In genomic region chr11:69102732-69103615, GRCh38 we compare ENCODE assay signal across 13 cellular contexts. TPM values are rescaled to one million over a fixed set of nuclear protein-coding genes. Genes with fewer than 3 reads are reported as not detected.
A peak's percentile ranks its signal among the peaks of the same experiment; 100 is the strongest.
DNase-seq lines count a peak whose midpoint lies in the region; ATAC-seq, FAIRE-seq and TF ChIP-seq lines count a peak whose summit lies in the region.
"Had no signal": no experiment of that assay in that cellular context is flagged by ENCODE, and none has a peak within 500 bp of the region (broad histone marks: within the 10 kb centered on the region; RNA-seq: fewer than 3 reads in every experiment).

No MANE protein-coding gene starts in this region.

- no peak overlapping the region for H3K4me3 ChIP-seq in A673 (ENCODE audit: low read depth, low read length, poor library complexity, severe bottlenecking)
- no peak overlapping the region for H3K4me3 ChIP-seq in RWPE2 (ENCODE audit: severe bottlenecking)
- H3K4me3 ChIP-seq in fibroblast of lung (replicated peaks in 1 of 4; ENCODE audit: control extremely low read depth in 1 of 4, insufficient read depth in 1 of 4, low read depth in 3 of 4, low read length in 4 of 4): no peak overlapping the region

- intact Hi-C loops in A673 (cut with micrococcal nuclease; ENCODE audit: unreplicated experiment): loop anchor here (2.0 to 10.0 kb wide), 3 partner anchors 104 to 339 kb away; no protein-coding TSS in a partner anchor

- H3K36me3 ChIP-seq in A673 (ENCODE audit: insufficient read depth, low read length, poor library complexity, severe bottlenecking): no peaks in the 10 kb centered on the region
- no peaks in the 10 kb centered on the region for H3K36me3 ChIP-seq in RWPE2 (ENCODE audit: low read depth)
- no peaks in the 10 kb centered on the region for H3K36me3 ChIP-seq in fibroblast of lung (ENCODE audit: control insufficient read depth, insufficient read depth, low read length)

- BruUV-seq in A673 (replicated peaks; lab: Mats Ljungman, UMichigan): no TSS peak

- H3K4me1 ChIP-seq in A673 (ENCODE audit: insufficient read depth, low read length, poor library complexity, severe bottlenecking) (peaks cover 28% of the 10 kb centered on the region), RWPE2 (ENCODE audit: insufficient read depth, poor library complexity, severe bottlenecking) (no peaks in the 10 kb centered on the region), fibroblast of lung (ENCODE audit: control insufficient read depth, extremely low read depth, insufficient read depth, low read length) (peaks cover 3% of the 10 kb centered on the region)

- POLR2A ChIA-PET in A673 (lab: Charles Lee; ENCODE audit: low non-redundant PET): interaction anchor here (0.5 kb wide), 1 partner anchor 103 kb away, joined by 3 read pairs; no protein-coding TSS in a partner anchor

- H3K9me3 ChIP-seq in A673 (ENCODE audit: low read depth, low read length, poor library complexity, severe bottlenecking): no peaks in the 10 kb centered on the region
- no peaks in the 10 kb centered on the region for H3K9me3 ChIP-seq in RWPE2 (ENCODE audit: severe bottlenecking)
- no peaks in the 10 kb centered on the region for H3K9me3 ChIP-seq in fibroblast of lung (ENCODE audit: control insufficient read depth, insufficient read depth, low read depth, low read length)

- no peaks in the 10 kb centered on the region for H3K79me2 ChIP-seq in fibroblast of lung (ENCODE audit: control insufficient read depth, insufficient read depth, low read length)

- ATAC-seq in RWPE2 (ENCODE audit: low read depth): no peak
- no peak for ATAC-seq in GM21825 (IDR thresholded peaks at IDR 0.05; ENCODE audit: unreplicated experiment)
- ATAC-seq: activated CD4-positive, CD25-positive, alpha-beta regulatory T cell treated with anti-CD3 and anti-CD28 coated beads, Interleukin-2, amount 50 U/mL, for 24 hours had no signal

- H3K27me3 ChIP-seq in A673 (replicated peaks; ENCODE audit: insufficient read depth, low read depth, low read length, poor library complexity): no peaks in the 10 kb centered on the region
- no peaks in the 10 kb centered on the region for H3K27me3 ChIP-seq in RWPE2 (ENCODE audit: insufficient read depth, poor library complexity, severe bottlenecking)
- H3K27me3 ChIP-seq in fibroblast of lung (ENCODE audit: control insufficient read depth, insufficient read depth, low read length): no peaks in the 10 kb centered on the region

- FAIRE-seq in frontal cortex (lab: Jason Lieb, UNC) (no peak), GM12891 (lab: Jason Lieb, UNC) (no peak)
- FAIRE-seq: small intestine had no signal

- H3K4me2 ChIP-seq in fibroblast of lung (ENCODE audit: extremely low read depth, insufficient read depth, low read length): no peak overlapping the region

- CTCF ChIA-PET in A673 (lab: Charles Lee): interaction anchor here (2.2 kb wide), 1 partner anchor 581 kb away, joined by 24 read pairs; no protein-coding TSS in a partner anchor

- H3K27ac ChIP-seq in A673 (ENCODE audit: low read depth, low read length, poor library complexity, severe bottlenecking) (peak overlapping the region; percentile 72), RWPE2 (ENCODE audit: poor library complexity, severe bottlenecking) (no peak overlapping the region), fibroblast of lung (ENCODE audit: insufficient read depth, low read length) (no peak overlapping the region)
- H3K27ac ChIP-seq: HL-60 had no signal

- peak; percentile 54 for TF ChIP-seq CTCF in A673 (conservative IDR thresholded peaks at IDR 0.05; ENCODE audit: low read depth, low read length)
- peak; percentile 36 for TF ChIP-seq CTCF in RWPE2 (IDR thresholded peaks at IDR 0.05; ENCODE audit: poor library complexity, severe bottlenecking)
- TF ChIP-seq CTCF in fibroblast of lung (conservative IDR thresholded peaks at IDR 0.05 in 1 of 2, IDR thresholded peaks at IDR 0.05 in 1 of 2; ENCODE audit: low read depth in 1 of 2, low read length in 2 of 2): peak; percentile 1 to 21

- peak; percentile 60 for DNase-seq in A673 (ENCODE audit: low spot score)
- peak; percentile 26 for DNase-seq in EH (ENCODE audit: low read depth)
- DNase-seq in RWPE2 (ENCODE audit: low spot score): no peak
- no peak for DNase-seq in fibroblast of lung (ENCODE audit: low read depth in 2 of 2)
- no peak for DNase-seq in frontal cortex (ENCODE audit: low spot score in 2 of 2)
- no peak for DNase-seq in GF-D8 (lab: John Stamatoyannopoulos, UW)
- no peak for DNase-seq in GM12891 (ENCODE audit: insufficient read length, low spot score)
- DNase-seq: activated naive CD4-positive, alpha-beta T cell; NCI-H1694; small intestine had no signal

- no peak for TF ChIP-seq POLR2A in GM12891 (IDR thresholded peaks at IDR 0.05; ENCODE audit: low read depth, low read length)

- H4K20me1 ChIP-seq in fibroblast of lung (ENCODE audit: control insufficient read depth, extremely low read depth, insufficient read depth, low read length): no peaks in the 10 kb centered on the region

- H2AFZ ChIP-seq in fibroblast of lung (ENCODE audit: low read length): no peak overlapping the region

- H3K9ac ChIP-seq in fibroblast of lung (ENCODE audit: insufficient read depth, low read length): no peak overlapping the region

TF ChIP-seq in GM12891, 5 proteins besides CTCF, POLR2A, EP300 and RAD21:
- TF ChIP-seq PAX5 (IDR thresholded peaks at IDR 0.05; ENCODE audit: insufficient read depth, low read length, severe bottlenecking) (no peak), TAF1 (IDR thresholded peaks at IDR 0.05; ENCODE audit: low read depth, low read length) (no peak), POU2F2 (IDR thresholded peaks at IDR 0.05; ENCODE audit: low read depth, low read length) (no peak), SPI1 (IDR thresholded peaks at IDR 0.05; ENCODE audit: low read depth, low read length) (no peak), POLR2AphosphoS5 (IDR thresholded peaks at IDR 0.05; ENCODE audit: low read depth, low read length) (no peak)

RNA-seq across cellular contexts. Expression of gene SMIM38, which starts 52.8 kb away (rescaled TPM):
- total RNA-seq in A673 (2021) (0.59 and 0.88 TPM in 2 replicates), fibroblast of lung (0.33 and 0.51 TPM in 2 replicates), frontal cortex (0.41 TPM)
- polyA plus RNA-seq in fibroblast of lung: 0.06 TPM in 1 of 2 replicates, not detected in the other
- polyA plus RNA-seq in fibroblast of lung (2012): not detected in 2 replicates
- not detected in 2 replicates for polyA minus RNA-seq in fibroblast of lung (ENCODE audit: low replicate concordance)
- 2.6 TPM for polyA plus RNA-seq in GM12891 (2012; ENCODE audit: low read depth, missing spikeins)

RNA-seq across cellular contexts. Expression of gene TPCN2, which starts 54.2 kb away (rescaled TPM):
- total RNA-seq in A673 (2021) (28.9 and 29.9 TPM in 2 replicates), fibroblast of lung (8.7 and 11.7 TPM in 2 replicates), frontal cortex (6.1 TPM)
- polyA plus RNA-seq in fibroblast of lung: 7.7 and 9.7 TPM in 2 replicates
- 7.1 and 9.9 TPM in 2 replicates for polyA plus RNA-seq in fibroblast of lung (2012)
- 24.2 and 31.8 TPM in 2 replicates for polyA minus RNA-seq in fibroblast of lung (ENCODE audit: low replicate concordance)
- polyA plus RNA-seq in GM12891 (2012; ENCODE audit: low read depth, missing spikeins): 6.4 TPM

Comparison
In these comparisons a context has a peak if more than half of its experiments do, and no peak if none do; other contexts are left out.
1. DNase-seq: peak in A673 (single experiment) and EH (single experiment); none in RWPE2 (single experiment), fibroblast of lung (0 of 2), frontal cortex (0 of 2), GF-D8 (single experiment) and GM12891 (single experiment).
2. Peak in every context shown above with its lines, with median percentiles within 50 percentile points of each other: CTCF ChIP-seq.